9 cellular contexts compared by ENCODE assay signal in genomic region chr15:73981761-73982222, GRCh38. TPM values are rescaled to one million over a fixed set of nuclear protein-coding genes. Genes with fewer than 3 reads are reported as not detected.
DNase-seq lines count a peak whose midpoint lies in the region; ATAC-seq and TF ChIP-seq lines count a peak whose summit lies in the region.
"Had no signal": no experiment of that assay in that cellular context is flagged by ENCODE, and none has a peak within 500 bp of the region (broad histone marks: within the 10 kb centered on the region; RNA-seq: fewer than 3 reads in every experiment).

No MANE protein-coding gene starts in this region.

- H3K4me3 ChIP-seq in hepatocyte: no peak overlapping the region

- H3K27me3 ChIP-seq in hepatocyte: no peaks in the 10 kb centered on the region

- H3K9me3 ChIP-seq in hepatocyte (ENCODE audit: low read depth): no peaks in the 10 kb centered on the region

- H3K9me3 Mint-ChIP-seq in activated naive CD4-positive, alpha-beta T cell treated with anti-CD3 and anti-CD28 coated beads, Interleukin-2, amount 50 U/mL, for 72 hours: no peaks in the 10 kb centered on the region
- H3K9me3 Mint-ChIP-seq: central memory CD8-positive, alpha-beta T cell had no signal

- no peak for DNase-seq in activated naive CD4-positive, alpha-beta T cell treated with anti-CD3 and anti-CD28 coated beads, Interleukin-2, amount 50 U/mL, for 72 hours (ENCODE audit: low spot score in 2 of 2)
- no peak for DNase-seq in hepatocyte (ENCODE audit: low spot score)
- no peak for DNase-seq in stimulated activated naive CD8-positive, alpha-beta T cell treated with anti-CD3 and anti-CD28 coated beads, Interleukin-15, Interleukin-2, amounts not matched to agents 100 U/mL and 50 U/mL, for 24 hours
- DNase-seq in Kasumi-1 (lab: John Stamatoyannopoulos, UW): no peak
- DNase-seq in NCI-H2196 (lab: John Stamatoyannopoulos, UW; ENCODE audit: unreplicated experiment): no peak

- TF ChIP-seq EP300 in Ishikawa (IDR thresholded peaks at IDR 0.05; ENCODE audit: borderline replicate concordance): no peak

- H3K79me2 ChIP-seq in hepatocyte: no peaks in the 10 kb centered on the region

- no peak for TF ChIP-seq RAD21 in Ishikawa (IDR thresholded peaks at IDR 0.05; ENCODE audit: low read depth)

- H4K20me1 ChIP-seq in hepatocyte (ENCODE audit: insufficient read depth, poor library complexity, severe bottlenecking): no peaks in the 10 kb centered on the region

- no peaks in the 10 kb centered on the region for H3K9me2 ChIP-seq in hepatocyte (replicated peaks; ENCODE audit: insufficient read depth)

- peaks cover 39% of the 10 kb centered on the region for H3K4me1 ChIP-seq in hepatocyte (ENCODE audit: insufficient read depth)

- H3K36me3 Mint-ChIP-seq in activated naive CD4-positive, alpha-beta T cell treated with anti-CD3 and anti-CD28 coated beads, Interleukin-2, amount 50 U/mL, for 72 hours: no peaks in the 10 kb centered on the region

- H3K4me2 ChIP-seq in hepatocyte: peak overlapping the region; percentile 72

- TF ChIP-seq CTCF in hepatocyte (IDR thresholded peaks at IDR 0.05; ENCODE audit: poor library complexity): no peak

- peak; percentile 55 to 73 for ATAC-seq in activated naive CD4-positive, alpha-beta T cell treated with anti-CD3 and anti-CD28 coated beads, Interleukin-2, amount 50 U/mL, for 72 hours
- peak; percentile 51 for ATAC-seq in stimulated activated naive CD8-positive, alpha-beta T cell treated with anti-CD3 and anti-CD28 coated beads, Interleukin-15, Interleukin-2, amounts not matched to agents 100 U/mL and 50 U/mL, for 24 hours
- ATAC-seq in GM18519 (IDR thresholded peaks at IDR 0.05; ENCODE audit: low FRiP score, unreplicated experiment) (no peak), GM18873 (IDR thresholded peaks at IDR 0.05; ENCODE audit: low FRiP score, unreplicated experiment) (no peak)

- 85% methylated on average over 5 of the region's 5 CpGs for WGBS in hepatocyte (ENCODE audit: low lambda C conversion rate, missing lambda C conversion rate)

- no peak overlapping the region for H2AFZ ChIP-seq in hepatocyte

- H3K27ac ChIP-seq in hepatocyte: peak overlapping the region; percentile 98

- H3K36me3 ChIP-seq in hepatocyte (replicated peaks; ENCODE audit: insufficient read depth, low read depth): no peaks in the 10 kb centered on the region

- peak overlapping the region; percentile 91 to 93 for H3K27ac Mint-ChIP-seq in activated naive CD4-positive, alpha-beta T cell treated with anti-CD3 and anti-CD28 coated beads, Interleukin-2, amount 50 U/mL, for 72 hours

TF ChIP-seq in Ishikawa, 13 proteins besides CTCF, POLR2A, EP300 and RAD21:
- TF ChIP-seq YY1 (IDR thresholded peaks at IDR 0.05; ENCODE audit: low read depth): 0 out of 2 replicates have a peak, but pooled peaks have one; percentile 26
- TF ChIP-seq EGR1 (IDR thresholded peaks at IDR 0.05): no peak

RNA-seq across cellular contexts. Expression of gene STOML1, which starts 10.3 kb away (rescaled TPM):
- total RNA-seq in activated naive CD4-positive, alpha-beta T cell treated with anti-CD3 and anti-CD28 coated beads, Interleukin-2, amount 50 U/mL, for 72 hours: 1 to 10 TPM; 5.9 to 7.2 TPM
- 10.3 and 14.2 TPM in 2 replicates for total RNA-seq in hepatocyte
- polyA plus RNA-seq in hepatocyte: 19.8 and 21.0 TPM in 2 replicates

RNA-seq across cellular contexts. Expression of gene PML, which starts 12.7 kb away (rescaled TPM):
- total RNA-seq in activated naive CD4-positive, alpha-beta T cell treated with anti-CD3 and anti-CD28 coated beads, Interleukin-2, amount 50 U/mL, for 72 hours: 10 to 100 TPM; 76.3 to 91.7 TPM
- total RNA-seq in hepatocyte: 9.7 and 15.7 TPM in 2 replicates
- polyA plus RNA-seq in hepatocyte: 29.9 and 38.8 TPM in 2 replicates

RNA-seq across cellular contexts. Expression of gene LOXL1, which starts 55.5 kb away (rescaled TPM):
- total RNA-seq in activated naive CD4-positive, alpha-beta T cell treated with anti-CD3 and anti-CD28 coated beads, Interleukin-2, amount 50 U/mL, for 72 hours: under 1 TPM; 0.27 to 0.78 TPM
- total RNA-seq in hepatocyte: 35.6 and 44.5 TPM in 2 replicates
- 96.9 and 136 TPM in 2 replicates for polyA plus RNA-seq in hepatocyte

Comparison
In these comparisons a context has a peak if more than half of its experiments do, and no peak if none do; other contexts are left out.
1. ATAC-seq: peak in activated naive CD4-positive, alpha-beta T cell treated with anti-CD3 and anti-CD28 coated beads, Interleukin-2, amount 50 U/mL, for 72 hours (2 of 2) and stimulated activated naive CD8-positive, alpha-beta T cell treated with anti-CD3 and anti-CD28 coated beads, Interleukin-15, Interleukin-2, amounts not matched to agents 100 U/mL and 50 U/mL, for 24 hours (single experiment); none in GM18519 (single experiment) and GM18873 (single experiment).
2. RNA of gene LOXL1, which starts 55.5 kb away (total RNA-seq): 35.6 to 44.5 TPM in hepatocyte; 0.27 to 0.78 TPM in activated naive CD4-positive, alpha-beta T cell treated with anti-CD3 and anti-CD28 coated beads, Interleukin-2, amount 50 U/mL, for 72 hours; every median in the first group is over 10 times any median in the second.